9 cellular contexts compared by ENCODE assay signal in genomic region chr5:60959156-60959555, GRCh38. TPM values are rescaled to one million over a fixed set of nuclear protein-coding genes. Genes with fewer than 3 reads are reported as not detected.
DNase-seq lines count a peak whose midpoint lies in the region; ATAC-seq and TF ChIP-seq lines count a peak whose summit lies in the region.
"Had no signal": no experiment of that assay in that cellular context is flagged by ENCODE, and none has a peak within 500 bp of the region (broad histone marks: within the 10 kb centered on the region; RNA-seq: fewer than 3 reads in every experiment).

No MANE protein-coding gene starts in this region.

- H2BK120ac ChIP-seq in mesenchymal stem cell (ENCODE audit: low read depth, low read length): no peak overlapping the region

- TF ChIP-seq CTCF in LNCaP clone FGC (IDR thresholded peaks at IDR 0.05; ENCODE audit: control insufficient read depth, extremely low read depth, insufficient read depth): peak; percentile 30
- no peak for TF ChIP-seq CTCF in astrocyte of the cerebellum (IDR thresholded peaks at IDR 0.05; ENCODE audit: low read depth, low read length, missing control alignments)

- no peaks in the 10 kb centered on the region for H3K27me3 ChIP-seq in mesenchymal stem cell (ENCODE audit: control insufficient read depth in 1 of 2, insufficient read depth in 1 of 2, low read length in 2 of 2)

- no peak overlapping the region for H3K18ac ChIP-seq in mesenchymal stem cell (ENCODE audit: low read depth in 1 of 2, low read length in 2 of 2)

- H3K4me2 ChIP-seq in mesenchymal stem cell (ENCODE audit: low read length, poor library complexity, severe bottlenecking): no peak overlapping the region

- in situ Hi-C loops in astrocyte of the cerebellum (cut with HindIII; ENCODE audit: low sequenced_read_pairs): loop anchor here (25.0 kb wide), 1 partner anchor 978 kb away; no protein-coding TSS in a partner anchor

- H3K14ac ChIP-seq in mesenchymal stem cell (ENCODE audit: low read length in 2 of 2): no peak overlapping the region

- no peak overlapping the region for H2BK5ac ChIP-seq in mesenchymal stem cell (ENCODE audit: low read depth, low read length, poor library complexity, severe bottlenecking)

- H2AK5ac ChIP-seq in mesenchymal stem cell (ENCODE audit: low read length, severe bottlenecking): no peak overlapping the region

- no peak for ATAC-seq in HG02642 (IDR thresholded peaks at IDR 0.05; ENCODE audit: poor library complexity, unreplicated experiment)
- ATAC-seq in GM18870 (IDR thresholded peaks at IDR 0.05; ENCODE audit: unreplicated experiment): no peak

- H3K27ac ChIP-seq in mesenchymal stem cell (ENCODE audit: low read length, poor library complexity, severe bottlenecking): no peak overlapping the region

- H3K9me3 ChIP-seq in mesenchymal stem cell (ENCODE audit: control insufficient read depth, low read length): peaks cover 8% of the 10 kb centered on the region

- no peak overlapping the region for H2BK12ac ChIP-seq in mesenchymal stem cell (ENCODE audit: low read length in 2 of 2)

- H3K23ac ChIP-seq in mesenchymal stem cell (ENCODE audit: low read length in 2 of 2): no peak overlapping the region

- H3K79me1 ChIP-seq in mesenchymal stem cell (replicated peaks; ENCODE audit: low read length, poor library complexity, severe bottlenecking): peaks cover 8% of the 10 kb centered on the region

- H3K4me1 ChIP-seq in mesenchymal stem cell (ENCODE audit: control insufficient read depth, insufficient read depth, low read depth, low read length): no peaks in the 10 kb centered on the region

- no peak overlapping the region for H4K8ac ChIP-seq in mesenchymal stem cell (ENCODE audit: low read length)

- H3K36me3 ChIP-seq in mesenchymal stem cell (ENCODE audit: control insufficient read depth in 1 of 2, insufficient read depth in 2 of 2, low read depth in 1 of 2, low read length in 2 of 2): no peaks in the 10 kb centered on the region

- no peak overlapping the region for H2BK15ac ChIP-seq in mesenchymal stem cell (ENCODE audit: low read depth, poor library complexity, severe bottlenecking)

- H2AFZ ChIP-seq in mesenchymal stem cell (ENCODE audit: low read depth, low read length): no peak overlapping the region

- no peak overlapping the region for H4K91ac ChIP-seq in mesenchymal stem cell (ENCODE audit: low read length)

- peak overlapping the region; percentile 49 for H3K9ac ChIP-seq in mesenchymal stem cell (ENCODE audit: low read length)

- H3K4ac ChIP-seq in mesenchymal stem cell (ENCODE audit: low read depth in 1 of 2, low read length in 2 of 2): no peak overlapping the region

- H3K4me3 ChIP-seq in LNCaP clone FGC (ENCODE audit: low read depth, low read length) (no peak overlapping the region), astrocyte of the cerebellum (ENCODE audit: low read depth, low read length) (no peak overlapping the region), mesenchymal stem cell (ENCODE audit: insufficient read depth in 1 of 2, low read depth in 1 of 2, low read length in 2 of 2) (no peak overlapping the region)

- DNase-seq in DMS53 treated with DMSO at 0.1 percent for 48 hours (lab: John Stamatoyannopoulos, UW; ENCODE audit: unreplicated experiment): peak; percentile 13
- DNase-seq in LNCaP clone FGC (ENCODE audit: low read depth): no peak
- peak; percentile 12 for DNase-seq in astrocyte of the cerebellum (ENCODE audit: low read depth)
- peak; percentile 29 for DNase-seq in mesenchymal stem cell
- no peak for DNase-seq in T-helper 1 cell
- no peak for DNase-seq in iPS-NIHi7 (ENCODE audit: extremely low spot score)
- DNase-seq: activated CD4-positive, alpha-beta T cell treated with anti-CD3 and anti-CD28 coated beads, Interleukin-2, amount 50 U/mL, for 1 hour had no signal

RNA-seq across cellular contexts. Expression of gene NDUFAF2, which starts 14.2 kb away (rescaled TPM):
- polyA plus RNA-seq in mesenchymal stem cell (2013, experiment 1 of 2): 119 TPM
- polyA plus RNA-seq in mesenchymal stem cell (2013, experiment 2 of 2): 118 TPM

RNA-seq across cellular contexts. Expression of gene ERCC8, which starts 14.3 kb away (rescaled TPM):
- polyA plus RNA-seq in mesenchymal stem cell (2013, experiment 1 of 2): 7.6 TPM
- 7.9 TPM for polyA plus RNA-seq in mesenchymal stem cell (2013, experiment 2 of 2)

Comparison
In these comparisons a context has a peak if more than half of its experiments do, and no peak if none do; other contexts are left out.
1. DNase-seq: peak in DMS53 treated with DMSO at 0.1 percent for 48 hours (single experiment), astrocyte of the cerebellum (single experiment) and mesenchymal stem cell (single experiment); none in LNCaP clone FGC (single experiment), T-helper 1 cell (0 of 5) and iPS-NIHi7 (single experiment).